Comparison of ENCODE assay signal across 1 cellular context in the genomic region with DNA sequence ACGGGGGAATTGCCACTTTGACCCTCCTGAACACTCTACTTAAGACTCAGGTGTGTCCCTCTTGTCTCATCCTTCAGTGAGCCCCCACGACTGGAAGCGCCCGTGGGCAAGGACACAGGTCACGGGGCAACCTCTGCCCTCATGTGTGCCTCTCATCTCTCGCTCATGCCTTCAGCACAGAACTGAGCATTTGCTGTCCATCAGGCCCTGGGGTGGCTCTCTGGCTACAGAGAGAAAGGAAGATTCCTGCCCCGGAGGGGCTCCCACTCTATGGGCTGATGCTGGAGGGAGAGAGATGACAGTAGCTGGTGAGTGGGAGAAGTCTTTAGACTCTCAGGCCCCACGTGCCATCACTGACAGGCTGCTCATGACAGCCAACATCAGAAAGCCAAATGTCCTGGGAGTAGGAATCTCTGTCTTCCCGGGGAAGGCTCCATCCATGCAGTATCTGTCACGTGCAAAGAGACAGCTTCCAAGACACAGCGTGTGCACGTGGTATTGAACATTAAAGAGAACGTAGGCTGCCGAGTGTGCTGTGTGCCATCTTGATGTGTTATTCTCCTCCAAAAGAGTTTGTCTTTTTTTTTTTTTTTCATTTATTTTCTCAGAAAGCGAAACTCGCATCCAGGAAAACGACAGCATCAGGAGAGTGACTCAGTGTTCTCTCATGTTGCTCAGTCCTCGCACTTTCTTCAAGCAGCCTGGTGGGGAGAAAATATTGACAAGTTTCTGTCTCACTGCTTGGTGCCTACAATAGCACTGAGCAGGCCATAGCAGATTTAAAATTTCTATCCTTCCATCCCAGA.
TF ChIP-seq lines count a peak whose summit lies in the region.

No MANE protein-coding gene starts in this region.

TF ChIP-seq in neural cell, 6 proteins besides CTCF, POLR2A, EP300 and RAD21 (continued from another document):
- TF ChIP-seq, protein P1, sequence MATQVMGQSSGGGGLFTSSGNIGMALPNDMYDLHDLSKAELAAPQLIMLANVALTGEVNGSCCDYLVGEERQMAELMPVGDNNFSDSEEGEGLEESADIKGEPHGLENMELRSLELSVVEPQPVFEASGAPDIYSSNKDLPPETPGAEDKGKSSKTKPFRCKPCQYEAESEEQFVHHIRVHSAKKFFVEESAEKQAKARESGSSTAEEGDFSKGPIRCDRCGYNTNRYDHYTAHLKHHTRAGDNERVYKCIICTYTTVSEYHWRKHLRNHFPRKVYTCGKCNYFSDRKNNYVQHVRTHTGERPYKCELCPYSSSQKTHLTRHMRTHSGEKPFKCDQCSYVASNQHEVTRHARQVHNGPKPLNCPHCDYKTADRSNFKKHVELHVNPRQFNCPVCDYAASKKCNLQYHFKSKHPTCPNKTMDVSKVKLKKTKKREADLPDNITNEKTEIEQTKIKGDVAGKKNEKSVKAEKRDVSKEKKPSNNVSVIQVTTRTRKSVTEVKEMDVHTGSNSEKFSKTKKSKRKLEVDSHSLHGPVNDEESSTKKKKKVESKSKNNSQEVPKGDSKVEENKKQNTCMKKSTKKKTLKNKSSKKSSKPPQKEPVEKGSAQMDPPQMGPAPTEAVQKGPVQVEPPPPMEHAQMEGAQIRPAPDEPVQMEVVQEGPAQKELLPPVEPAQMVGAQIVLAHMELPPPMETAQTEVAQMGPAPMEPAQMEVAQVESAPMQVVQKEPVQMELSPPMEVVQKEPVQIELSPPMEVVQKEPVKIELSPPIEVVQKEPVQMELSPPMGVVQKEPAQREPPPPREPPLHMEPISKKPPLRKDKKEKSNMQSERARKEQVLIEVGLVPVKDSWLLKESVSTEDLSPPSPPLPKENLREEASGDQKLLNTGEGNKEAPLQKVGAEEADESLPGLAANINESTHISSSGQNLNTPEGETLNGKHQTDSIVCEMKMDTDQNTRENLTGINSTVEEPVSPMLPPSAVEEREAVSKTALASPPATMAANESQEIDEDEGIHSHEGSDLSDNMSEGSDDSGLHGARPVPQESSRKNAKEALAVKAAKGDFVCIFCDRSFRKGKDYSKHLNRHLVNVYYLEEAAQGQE (IDR thresholded peaks at IDR 0.05; ENCODE audit: borderline replicate concordance) = peak; percentile 71
